In genomic region chr13:79398915-79399314, GRCh38 we compare ENCODE assay signal across 11 cellular contexts. TPM values are rescaled to one million over a fixed set of nuclear protein-coding genes. Genes with fewer than 3 reads are reported as not detected.
DNase-seq lines count a peak whose midpoint lies in the region; ATAC-seq and TF ChIP-seq lines count a peak whose summit lies in the region.
"Had no signal": no experiment of that assay in that cellular context is flagged by ENCODE, and none has a peak within 500 bp of the region (broad histone marks: within the 10 kb centered on the region; RNA-seq: fewer than 3 reads in every experiment).

No MANE protein-coding gene starts in this region.

- H3K4me2 ChIP-seq in PC-3 (ENCODE audit: low read length) (no peak overlapping the region), smooth muscle cell (no peak overlapping the region)

- no peak overlapping the region for H3K4me3 ChIP-seq in PC-3 (ENCODE audit: low read length)
- H3K4me3 ChIP-seq in epithelial cell of esophagus (ENCODE audit: low read length) = no peak overlapping the region
- no peak overlapping the region for H3K4me3 ChIP-seq in smooth muscle cell
- H3K4me3 ChIP-seq: heart left ventricle, ovary had no signal

- no peaks in the 10 kb centered on the region for H3K9me3 ChIP-seq in PC-3 (ENCODE audit: low read length)
- peaks cover 19% of the 10 kb centered on the region for H3K9me3 ChIP-seq in smooth muscle cell (replicated peaks; ENCODE audit: low read depth)
- no peaks in the 10 kb centered on the region for H3K9me3 ChIP-seq in CD4-positive, alpha-beta T cell (ENCODE audit: control insufficient read depth, low read length)
- H3K9me3 ChIP-seq: ovary had no signal

- TF ChIP-seq CTCF in PC-3 (conservative IDR thresholded peaks at IDR 0.05; ENCODE audit: low read depth, low read length) = no peak
- no peak for TF ChIP-seq CTCF in epithelial cell of esophagus (IDR thresholded peaks at IDR 0.05; ENCODE audit: insufficient read depth, low read depth, low read length, missing control alignments)
- no peak for TF ChIP-seq CTCF in smooth muscle cell (IDR thresholded peaks at IDR 0.05; ENCODE audit: borderline replicate concordance, insufficient read depth, poor library complexity, severe bottlenecking)
- no peak for TF ChIP-seq CTCF in CD4-positive, alpha-beta T cell (IDR thresholded peaks at IDR 0.05)

- H3K27me3 ChIP-seq in PC-3 (ENCODE audit: low read length) (no peaks in the 10 kb centered on the region), smooth muscle cell (ENCODE audit: low read depth) (no peaks in the 10 kb centered on the region)
- no peaks in the 10 kb centered on the region for H3K27me3 ChIP-seq in CD4-positive, alpha-beta T cell (ENCODE audit: control insufficient read depth, insufficient read depth, low read length)
- H3K27me3 ChIP-seq: heart left ventricle, ovary had no signal

- H3K4me1 ChIP-seq in PC-3 (ENCODE audit: insufficient read depth, low read length) (peaks cover 22% of the 10 kb centered on the region), smooth muscle cell (ENCODE audit: low read depth) (peaks cover 41% of the 10 kb centered on the region)

- no peaks in the 10 kb centered on the region for H3F3A ChIP-seq in PC-3 (ENCODE audit: low read length, unreplicated experiment)
- peaks cover 9% of the 10 kb centered on the region for H3F3A ChIP-seq in smooth muscle cell (ENCODE audit: low read depth)

- CTCF ChIA-PET in PC-3 (lab: Charles Lee) = no interaction called here
- CTCF ChIA-PET in CD4-positive, alpha-beta T cell (lab: Charles Lee) = interaction anchor here (0.7 to 1.8 kb wide), 3 partner anchors 8 to 24 kb away, joined by 3 to 5 read pairs (median 3); no protein-coding TSS in a partner anchor

- H3K9me3 Mint-ChIP-seq in activated T-cell treated with anti-CD3 and anti-CD28 coated beads, Interleukin-2, amount 50 U/mL, for 4 hours = peaks cover 6% of the 10 kb centered on the region
- H3K9me3 Mint-ChIP-seq in CD4-positive, alpha-beta T cell = peaks cover 6% of the 10 kb centered on the region

- POLR2A ChIA-PET in PC-3 (lab: Charles Lee; ENCODE audit: unreplicated experiment) = no interaction called here
- POLR2A ChIA-PET in CD4-positive, alpha-beta T cell (lab: Charles Lee) = interaction anchor here (1.1 to 1.5 kb wide), 2 partner anchors 7 to 82 kb away, joined by 4 read pairs; partner anchors contain the start of genes NDFIP2 and RBM26

- 86% methylated on average over 1 of the region's 1 CpG for WGBS in smooth muscle cell (ENCODE audit: low lambda C conversion rate)

- H3K9ac ChIP-seq in PC-3 (ENCODE audit: low read length) (no peak overlapping the region), smooth muscle cell (ENCODE audit: low read depth) (no peak overlapping the region)

- no peak overlapping the region for H3K27ac Mint-ChIP-seq in CD4-positive, alpha-beta T cell

- peak; percentile 64 to 68 for ATAC-seq in activated T-cell treated with anti-CD3 and anti-CD28 coated beads, Interleukin-2, amount 50 U/mL, for 4 hours
- ATAC-seq in PC-3 (no peak), GM18519 (IDR thresholded peaks at IDR 0.05; ENCODE audit: low FRiP score, unreplicated experiment) (no peak)
- no peak for ATAC-seq in CD4-positive, alpha-beta T cell (ENCODE audit: poor library complexity)

- H3K79me2 ChIP-seq in PC-3 (ENCODE audit: low read length) (peaks cover 100% of the 10 kb centered on the region), smooth muscle cell (ENCODE audit: low read depth) (peaks cover 99% of the 10 kb centered on the region)

- no peak overlapping the region for H2AFZ ChIP-seq in PC-3 (ENCODE audit: low read length)
- H2AFZ ChIP-seq in smooth muscle cell (ENCODE audit: low read depth) = no peak overlapping the region

- H3K36me3 ChIP-seq in PC-3 (ENCODE audit: low read depth, low read length) (peaks cover 48% of the 10 kb centered on the region), smooth muscle cell (ENCODE audit: low read depth) (peaks cover 22% of the 10 kb centered on the region)
- H3K36me3 ChIP-seq: ovary had no signal

- H3K4me1 Mint-ChIP-seq in activated T-cell treated with anti-CD3 and anti-CD28 coated beads, Interleukin-2, amount 50 U/mL, for 4 hours (ENCODE audit: low read depth) = peaks cover 71% of the 10 kb centered on the region
- peaks cover 61% of the 10 kb centered on the region for H3K4me1 Mint-ChIP-seq in CD4-positive, alpha-beta T cell (ENCODE audit: low read depth)

- H3K4me3 Mint-ChIP-seq in activated T-cell treated with anti-CD3 and anti-CD28 coated beads, Interleukin-2, amount 50 U/mL, for 4 hours = no peak overlapping the region
- H3K4me3 Mint-ChIP-seq in CD4-positive, alpha-beta T cell = no peak overlapping the region

- BruUV-seq in PC-3 (replicated peaks; lab: Mats Ljungman, UMichigan) = no TSS peak

- H3K9me2 ChIP-seq in PC-3 (replicated peaks; ENCODE audit: low read length) = no peaks in the 10 kb centered on the region

- intact Hi-C loops in PC-3 (cut with micrococcal nuclease) = no loop called here
- intact Hi-C loops in CD4-positive, alpha-beta T cell (cut with DNase I, micrococcal nuclease) = loop anchor here in 1 of 2 experiments (10.0 kb wide), 2 partner anchors 54 to 744 kb away; partner anchors contain the start of gene OBI1

- H3K36me3 Mint-ChIP-seq in activated T-cell treated with anti-CD3 and anti-CD28 coated beads, Interleukin-2, amount 50 U/mL, for 4 hours (ENCODE audit: insufficient read depth) = peaks cover 44% of the 10 kb centered on the region
- peaks cover 75% of the 10 kb centered on the region for H3K36me3 Mint-ChIP-seq in CD4-positive, alpha-beta T cell (ENCODE audit: low read depth)

- no peaks in the 10 kb centered on the region for H3K27me3 Mint-ChIP-seq in activated T-cell treated with anti-CD3 and anti-CD28 coated beads, Interleukin-2, amount 50 U/mL, for 4 hours (ENCODE audit: low read depth)
- no peaks in the 10 kb centered on the region for H3K27me3 Mint-ChIP-seq in CD4-positive, alpha-beta T cell

- H3K27ac ChIP-seq in PC-3 (ENCODE audit: low read length) (no peak overlapping the region), smooth muscle cell (ENCODE audit: low read depth) (peak overlapping the region; percentile 26)
- H3K27ac ChIP-seq in CD4-positive, alpha-beta T cell (ENCODE audit: low read depth, low read length) = no peak overlapping the region
- H3K27ac ChIP-seq: heart left ventricle, ovary had no signal

- H4K20me1 ChIP-seq in PC-3 (ENCODE audit: low read length) (peaks cover 27% of the 10 kb centered on the region), smooth muscle cell (ENCODE audit: low read depth) (peaks cover 79% of the 10 kb centered on the region)

- no peak for DNase-seq in activated T-cell treated with anti-CD3 and anti-CD28 coated beads, Interleukin-2, amount 50 U/mL, for 4 hours
- no peak for DNase-seq in activated T-cell treated with anti-CD3 and anti-CD28 coated beads for 4 hours
- peak; percentile 33 for DNase-seq in PC-3
- peak; percentile 84 for DNase-seq in epithelial cell of esophagus (ENCODE audit: low read depth)
- no peak for DNase-seq in smooth muscle cell (lab: John Stamatoyannopoulos, UW; ENCODE audit: unreplicated experiment)
- DNase-seq in CD4-positive, alpha-beta T cell = no peak
- no peak for DNase-seq in SIG-M5 treated with dmso at 0.1 percent for 504 hours (lab: John Stamatoyannopoulos, UW; ENCODE audit: unreplicated experiment)
- DNase-seq: heart left ventricle, NCI-H2081, ovary had no signal

RNA-seq across cellular contexts. Expression of gene RBM26, which starts 7.1 kb away (rescaled TPM):
- 10 to 100 TPM; 58.2 to 65.1 (median 63.6) TPM for total RNA-seq in activated T-cell treated with anti-CD3 and anti-CD28 coated beads, Interleukin-2, amount 50 U/mL, for 4 hours
- total RNA-seq in PC-3 (2014; rRNA removed) (15.8 and 16.1 TPM in 2 replicates), smooth muscle cell (45.5 and 49.4 TPM in 2 replicates)
- polyA plus RNA-seq in smooth muscle cell = 11.8 and 14.6 TPM in 2 replicates
- 10 to 100 TPM; 67.3 to 68.0 TPM for total RNA-seq in CD4-positive, alpha-beta T cell

Comparison
In these comparisons a context has a peak if more than half of its experiments do, and no peak if none do; other contexts are left out.
1. ATAC-seq: peak in activated T-cell treated with anti-CD3 and anti-CD28 coated beads, Interleukin-2, amount 50 U/mL, for 4 hours (2 of 2); none in PC-3 (single experiment), GM18519 (single experiment) and CD4-positive, alpha-beta T cell (single experiment).
2. DNase-seq: peak in PC-3 (single experiment) and epithelial cell of esophagus (single experiment); none in activated T-cell treated with anti-CD3 and anti-CD28 coated beads, Interleukin-2, amount 50 U/mL, for 4 hours (single experiment), activated T-cell treated with anti-CD3 and anti-CD28 coated beads for 4 hours (single experiment), smooth muscle cell (single experiment), CD4-positive, alpha-beta T cell (0 of 10) and SIG-M5 treated with dmso at 0.1 percent for 504 hours (single experiment).